Comparison of ENCODE assay signal across 11 cellular contexts in the genomic region with DNA sequence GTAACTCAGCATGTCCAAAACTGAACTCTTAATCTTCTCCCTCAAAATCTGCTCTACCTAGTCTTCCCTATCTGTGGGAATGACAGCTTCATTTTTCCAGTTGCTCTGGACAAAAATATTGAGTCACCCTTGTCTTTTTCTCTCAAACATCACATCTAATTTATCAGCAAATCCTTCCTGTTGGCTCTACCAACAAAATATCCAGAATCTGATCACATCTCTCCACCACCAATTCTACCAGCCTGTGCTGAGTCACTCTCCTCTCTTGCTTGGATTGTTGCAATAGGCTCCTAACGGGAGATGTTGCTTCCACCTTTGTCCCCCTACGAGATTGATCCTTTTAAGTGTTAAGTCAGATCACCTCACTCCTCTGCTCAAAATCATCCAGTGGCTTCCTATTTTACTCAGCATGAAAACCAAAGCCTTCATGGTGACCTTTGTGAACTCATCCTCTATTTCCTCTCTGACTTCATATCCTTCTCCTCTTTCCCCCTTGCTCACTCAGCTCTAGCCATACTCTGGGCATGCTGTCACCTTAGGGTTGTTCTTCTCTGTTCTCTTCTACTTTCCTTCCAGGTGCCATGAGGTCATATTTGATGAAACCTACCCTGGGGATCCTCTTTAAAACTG. TPM values are rescaled to one million over a fixed set of nuclear protein-coding genes. Genes with fewer than 3 reads are reported as not detected.
A peak's percentile ranks its signal among the peaks of the same experiment; 100 is the strongest.
DNase-seq lines count a peak whose midpoint lies in the region; ATAC-seq and TF ChIP-seq lines count a peak whose summit lies in the region.
"Had no signal": no experiment of that assay in that cellular context is flagged by ENCODE, and none has a peak within 500 bp of the region (broad histone marks: within the 10 kb centered on the region; RNA-seq: fewer than 3 reads in every experiment).

No MANE protein-coding gene starts in this region.

- no peaks in the 10 kb centered on the region for H3K9me3 Mint-ChIP-seq in immature natural killer cell

- DNase-seq in EL (peak; percentile 54), NOMO-1 treated with dmso at 0.1 percent for 144 hours (lab: John Stamatoyannopoulos, UW; ENCODE audit: unreplicated experiment) (peak; percentile 7), fibroblast of mammary gland (ENCODE audit: low read depth) (peak; percentile 28), NCI-H2227 treated with DMSO at 0.1 percent for 48 hours (lab: John Stamatoyannopoulos, UW) (no peak), immature natural killer cell (no peak), putamen (ENCODE audit: low spot score) (no peak)
- DNase-seq: activated CD4-positive, alpha-beta T cell treated with anti-CD3 and anti-CD28 coated beads, Interleukin-2, amount 50 U/mL, for 48 hours; body of pancreas; NCI-H1436 had no signal

- no peak overlapping the region for H3K27ac Mint-ChIP-seq in immature natural killer cell

- peaks cover 8 to 31% (median 10%) of the 10 kb centered on the region in 3 donors for H3K27me3 Mint-ChIP-seq in immature natural killer cell (ENCODE audit: low read depth in 3 of 3)

- H3K4me3 ChIP-seq in fibroblast of mammary gland (ENCODE audit: control insufficient read depth, low read depth, low read length): no peak overlapping the region
- H3K4me3 ChIP-seq: body of pancreas had no signal

- peaks cover 1 to 6% of the 10 kb centered on the region in 2 donors for H3K4me1 Mint-ChIP-seq in immature natural killer cell

- H3K36me3 Mint-ChIP-seq in immature natural killer cell: no peaks in the 10 kb centered on the region

- no peak overlapping the region for H3K4me3 Mint-ChIP-seq in immature natural killer cell

- peak; percentile 48 for ATAC-seq in GM21825 (IDR thresholded peaks at IDR 0.05; ENCODE audit: unreplicated experiment)
- no peak for ATAC-seq in GM21576 (IDR thresholded peaks at IDR 0.05; ENCODE audit: unreplicated experiment)
- ATAC-seq: body of pancreas had no signal

- no peak for TF ChIP-seq CTCF in fibroblast of mammary gland (conservative IDR thresholded peaks at IDR 0.05; ENCODE audit: control insufficient read depth, insufficient read depth, low read depth, low read length)

RNA-seq across cellular contexts. Expression of a gene that starts 21.5 kb away (rescaled TPM):
- 10 to 100 TPM; 35.8 to 70.2 (median 37.0) TPM for polyA plus RNA-seq in immature natural killer cell

Comparison
In these comparisons a context has a peak if more than half of its experiments do, and no peak if none do; other contexts are left out.
1. DNase-seq: peak in EL (single experiment), NOMO-1 treated with dmso at 0.1 percent for 144 hours (single experiment) and fibroblast of mammary gland (single experiment); none in NCI-H2227 treated with DMSO at 0.1 percent for 48 hours (single experiment), immature natural killer cell (0 of 3) and putamen (single experiment).